8 cellular contexts compared by ENCODE assay signal in genomic region chrX:154371771-154372300, GRCh38. TPM values are rescaled to one million over a fixed set of nuclear protein-coding genes. Genes with fewer than 3 reads are reported as not detected.
DNase-seq lines count a peak whose midpoint lies in the region; ATAC-seq and TF ChIP-seq lines count a peak whose summit lies in the region.

No MANE protein-coding gene starts in this region.

- no peak for TF ChIP-seq CTCF in ovary (IDR thresholded peaks at IDR 0.05)

- H3K27ac ChIP-seq in ectodermal cell (ENCODE audit: insufficient read depth, low read depth, low read length, poor library complexity, severe bottlenecking) (no peak overlapping the region), ovary (peak overlapping the region; percentile 20 to 50), caudate nucleus (ENCODE audit: low read depth, low read length) (no peak overlapping the region)

- TF ChIP-seq POLR2A in ovary (IDR thresholded peaks at IDR 0.05) = no peak

- intact Hi-C loops in ovary (cut with DNase I) = no loop called here

- peak; percentile 50 to 67 (median 66) for DNase-seq in ovary
- no peak for DNase-seq in SKM-1 treated with dmso at 0.1 percent for 144 hours (lab: John Stamatoyannopoulos, UW; ENCODE audit: unreplicated experiment)
- no peak for DNase-seq in caudate nucleus (lab: John Stamatoyannopoulos, UW)
- DNase-seq in NCI-H1436 treated with DMSO at 0.1 percent for 48 hours (lab: John Stamatoyannopoulos, UW) = no peak

- TF ChIP-seq EP300 in Ishikawa (IDR thresholded peaks at IDR 0.05; ENCODE audit: borderline replicate concordance) (no peak), ovary (IDR thresholded peaks at IDR 0.05) (no peak)

- H3K27me3 ChIP-seq in ectodermal cell (ENCODE audit: control insufficient read depth, insufficient read depth, low read length, poor library complexity, severe bottlenecking) (peaks cover 29% of the 10 kb centered on the region), ovary (no peaks in the 10 kb centered on the region)

- WGBS in ectodermal cell, 2 experiments = 8 to 10% methylated on average over 45 of the region's 45 CpGs
- 42 to 61% (median 52%) methylated on average over 17 to 45 of the region's 45 CpGs for WGBS in ovary, 3 donors

- H3K36me3 ChIP-seq in ectodermal cell (ENCODE audit: control insufficient read depth, insufficient read depth, low read length) (peaks cover 9% of the 10 kb centered on the region), ovary (no peaks in the 10 kb centered on the region)

- H3K4me3 ChIP-seq in ectodermal cell (ENCODE audit: insufficient read depth, low read depth, low read length) (peak overlapping the region; percentile 81), ovary (peak overlapping the region; percentile 55)

- no peak for TF ChIP-seq RAD21 in Ishikawa (IDR thresholded peaks at IDR 0.05; ENCODE audit: low read depth)

- H3K9me3 ChIP-seq in ectodermal cell (ENCODE audit: control insufficient read depth, low read length) = no peaks in the 10 kb centered on the region
- H3K9me3 ChIP-seq in ovary = no peaks in the 10 kb centered on the region

- ATAC-seq in GM19324 (IDR thresholded peaks at IDR 0.05; ENCODE audit: low FRiP score, unreplicated experiment) (peak; percentile 8), HG02970 (IDR thresholded peaks at IDR 0.05; ENCODE audit: low FRiP score, unreplicated experiment) (no peak)

- H3K4me1 ChIP-seq in ectodermal cell (ENCODE audit: control insufficient read depth, insufficient read depth, low read length) = no peaks in the 10 kb centered on the region
- H3K4me1 ChIP-seq in ovary (ENCODE audit: insufficient read depth) = peaks cover 7% of the 10 kb centered on the region

TF ChIP-seq in Ishikawa, 13 proteins besides CTCF, POLR2A, EP300 and RAD21:
- TF ChIP-seq REST (IDR thresholded peaks at IDR 0.05; ENCODE audit: low read depth) = no peak
- 0 out of 2 replicates have a peak, but pooled peaks have one; percentile 21 for TF ChIP-seq ZBTB7A (IDR thresholded peaks at IDR 0.05; ENCODE audit: low read depth)

RNA-seq across cellular contexts. Expression of gene FLNA, which starts 2.6 kb away (rescaled TPM):
- 614 TPM for polyA plus RNA-seq in ectodermal cell (2013, experiment 1 of 4)
- polyA plus RNA-seq in ectodermal cell (2013, experiment 2 of 4) = 687 TPM
- polyA plus RNA-seq in ectodermal cell (2013, experiment 3 of 4) = 500 TPM
- polyA plus RNA-seq in ectodermal cell (2013, experiment 4 of 4) = 579 TPM
- 1,000 to 10,000 TPM in 4 of 7 donors, 100 to 1,000 TPM in 3; 327 to 2,249 (median 1,321) TPM for total RNA-seq in ovary
- polyA plus RNA-seq in ovary = 100 to 1,000 TPM; 378 to 647 TPM

RNA-seq across cellular contexts. Expression of gene EMD, which starts 7.3 kb away (rescaled TPM):
- 70.7 TPM for polyA plus RNA-seq in ectodermal cell (2013, experiment 1 of 4)
- 74.1 TPM for polyA plus RNA-seq in ectodermal cell (2013, experiment 2 of 4)
- 64.8 TPM for polyA plus RNA-seq in ectodermal cell (2013, experiment 3 of 4)
- 69.4 TPM for polyA plus RNA-seq in ectodermal cell (2013, experiment 4 of 4)
- total RNA-seq in ovary = 100 to 1,000 TPM in 5 of 7 donors, 10 to 100 TPM in 2; 40.5 to 158 (median 107) TPM
- 100 to 1,000 TPM in 1 of 2 donors, 10 to 100 TPM in 1; 55.1 to 146 TPM for polyA plus RNA-seq in ovary

RNA-seq across cellular contexts. Expression of gene RPL10, which starts 26.3 kb away (rescaled TPM):
- polyA plus RNA-seq in ectodermal cell (2013, experiment 1 of 4) = 2,698 TPM
- polyA plus RNA-seq in ectodermal cell (2013, experiment 2 of 4) = 2,845 TPM
- 2,945 TPM for polyA plus RNA-seq in ectodermal cell (2013, experiment 3 of 4)
- 3,150 TPM for polyA plus RNA-seq in ectodermal cell (2013, experiment 4 of 4)
- total RNA-seq in ovary = over 10,000 TPM in 1 of 7 donors, 1,000 to 10,000 TPM in 6; 6,380 to 12,508 (median 7,126) TPM
- over 10,000 TPM in 1 of 2 donors, 1,000 to 10,000 TPM in 1; 4,233 to 12,949 TPM for polyA plus RNA-seq in ovary

RNA-seq across cellular contexts. Expression of gene DNASE1L1, which starts 37.2 kb away (rescaled TPM):
- 17.5 TPM for polyA plus RNA-seq in ectodermal cell (2013, experiment 1 of 4)
- polyA plus RNA-seq in ectodermal cell (2013, experiment 2 of 4) = 16.1 TPM
- 14.3 TPM for polyA plus RNA-seq in ectodermal cell (2013, experiment 3 of 4)
- 15.1 TPM for polyA plus RNA-seq in ectodermal cell (2013, experiment 4 of 4)
- 10 to 100 TPM; 11.9 to 21.4 (median 18.1) TPM for total RNA-seq in ovary
- 10 to 100 TPM; 13.0 to 16.1 TPM for polyA plus RNA-seq in ovary

RNA-seq across cellular contexts. Expression of gene TAFAZZIN, which starts 39.5 kb away (rescaled TPM):
- 42.7 TPM for polyA plus RNA-seq in ectodermal cell (2013, experiment 1 of 4)
- polyA plus RNA-seq in ectodermal cell (2013, experiment 2 of 4) = 38.3 TPM
- polyA plus RNA-seq in ectodermal cell (2013, experiment 3 of 4) = 40.2 TPM
- 47.3 TPM for polyA plus RNA-seq in ectodermal cell (2013, experiment 4 of 4)
- total RNA-seq in ovary = 10 to 100 TPM; 31.3 to 62.1 (median 37.9) TPM
- 10 to 100 TPM in 1 of 2 donors, 1 to 10 TPM in 1; 7.9 to 33.1 TPM for polyA plus RNA-seq in ovary

Comparison
In these comparisons a context has a peak if more than half of its experiments do, and no peak if none do; other contexts are left out.
1. H3K27ac ChIP-seq: peak in ovary (2 of 2); none in ectodermal cell (single experiment) and caudate nucleus (single experiment).
2. DNase-seq: peak in ovary (5 of 5); none in SKM-1 treated with dmso at 0.1 percent for 144 hours (single experiment), caudate nucleus (0 of 61) and NCI-H1436 treated with DMSO at 0.1 percent for 48 hours (single experiment).